27 cellular contexts compared by ENCODE assay signal in the genomic region with DNA sequence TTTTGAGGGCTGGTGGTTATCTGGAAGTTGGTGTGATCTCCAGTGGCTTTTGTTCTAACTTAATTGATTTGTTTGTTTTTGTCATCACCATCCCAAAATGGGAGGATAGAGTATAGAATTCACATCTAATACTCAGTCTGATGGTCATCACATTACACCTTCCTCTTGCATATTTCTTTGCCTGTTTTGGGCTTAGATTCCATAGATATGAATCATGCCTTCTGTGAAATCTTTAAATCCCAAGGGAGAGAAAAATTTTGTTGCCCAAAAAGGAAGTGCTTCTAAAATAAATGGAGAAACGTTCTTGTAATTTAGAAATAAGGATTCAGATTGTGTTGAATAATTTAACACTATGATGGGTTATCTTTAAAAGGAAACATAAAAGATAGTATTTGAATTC.
DNase-seq lines count a peak whose midpoint lies in the region; ATAC-seq and TF ChIP-seq lines count a peak whose summit lies in the region.
"Had no signal": no experiment of that assay in that cellular context is flagged by ENCODE, and none has a peak within 500 bp of the region (broad histone marks: within the 10 kb centered on the region; RNA-seq: fewer than 3 reads in every experiment).

No MANE protein-coding gene starts in this region.

- intact Hi-C loops in tibial artery (cut with DNase I; ENCODE audit: low total_unique reads) (no loop called here), left cardiac atrium (cut with DNase I) (no loop called here)

- H3K27ac ChIP-seq in tibial artery: peak overlapping the region; percentile 51 to 62
- H3K27ac ChIP-seq: gastroesophageal sphincter, left lung had no signal

- no peak overlapping the region for H3K4me3 ChIP-seq in cardiac fibroblast (replicated peaks in 1 of 2; ENCODE audit: low read depth in 2 of 2, low read length in 2 of 2)
- H3K4me3 ChIP-seq in fibroblast of villous mesenchyme (ENCODE audit: low read depth, low read length): no peak overlapping the region
- H3K4me3 ChIP-seq in tibial artery: no peak overlapping the region
- H3K4me3 ChIP-seq: dorsolateral prefrontal cortex, gastroesophageal sphincter, left lung, sigmoid colon had no signal

- no peaks in the 10 kb centered on the region for H3K9me3 ChIP-seq in tibial artery

- no peaks in the 10 kb centered on the region for H3K36me3 ChIP-seq in tibial artery
- H3K36me3 ChIP-seq: gastroesophageal sphincter, left lung, sigmoid colon had no signal

- no peak for ATAC-seq in left cardiac atrium
- ATAC-seq: activated T-cell treated with anti-CD3 and anti-CD28 coated beads, Interleukin-2, amount 50 U/mL, for 72 hours; gastroesophageal sphincter; left lung; Panc1 had no signal

- DNase-seq in NCI-H226: peak; percentile 47
- peak; percentile 63 to 86 for DNase-seq in cardiac fibroblast (ENCODE audit: low read depth in 2 of 2)
- peak; percentile 18 for DNase-seq in fibroblast of villous mesenchyme (ENCODE audit: low read depth)
- no peak for DNase-seq in tibial artery
- DNase-seq in left cardiac atrium: no peak
- DNase-seq in glomerular visceral epithelial cell (ENCODE audit: extremely low spot score): no peak
- no peak for DNase-seq in NCI-H2029 treated with DMSO at 0.1 percent for 48 hours (lab: John Stamatoyannopoulos, UW)
- no peak for DNase-seq in stimulated activated naive CD4-positive, alpha-beta T cell treated with Interleukin-2 at 50 U/mL for 16 hours (lab: John Stamatoyannopoulos, UW)
- DNase-seq: activated B cell treated with CpG ODN at 0.5 μM for 24 hours; activated CD4-positive, alpha-beta T cell treated with anti-CD3 and anti-CD28 coated beads, Interleukin-2, amount 50 U/mL, for 1 hour; activated naive CD4-positive, alpha-beta T cell treated with anti-CD3 and anti-CD28 coated beads for 36 hours; activated T-cell treated with anti-CD3 and anti-CD28 coated beads, Interleukin-2, amount 50 U/mL, for 72 hours; caudate nucleus; CD4-positive, CD25-positive, alpha-beta regulatory T cell; dorsolateral prefrontal cortex; GOT3; left lung; NCI-H1092; NCI-H187; NCI-H526; SIG-M5; sigmoid colon; stimulated activated CD4-positive, alpha-beta T cell treated with anti-CD3 and anti-CD28 coated beads, Interleukin-15, amount 100 ng/mL, for 24 hours; stimulated activated naive CD4-positive, alpha-beta T cell; T1000 had no signal

- H3K4me1 ChIP-seq in tibial artery: peaks cover 0 to 41% (median 22%) of the 10 kb centered on the region in 4 donors
- H3K4me1 ChIP-seq: left lung had no signal

- TF ChIP-seq CTCF in cardiac fibroblast (IDR thresholded peaks at IDR 0.05; ENCODE audit: low read depth, low read length): no peak
- no peak for TF ChIP-seq CTCF in fibroblast of villous mesenchyme (IDR thresholded peaks at IDR 0.05; ENCODE audit: insufficient read depth, low read depth, low read length)
- no peak for TF ChIP-seq CTCF in tibial artery (IDR thresholded peaks at IDR 0.05)

- H3K27me3 ChIP-seq in tibial artery: no peaks in the 10 kb centered on the region
- H3K27me3 ChIP-seq: dorsolateral prefrontal cortex, gastroesophageal sphincter, left lung, sigmoid colon had no signal

Comparison
In these comparisons a context has a peak if more than half of its experiments do, and no peak if none do; other contexts are left out.
1. DNase-seq: peak in NCI-H226 (single experiment), cardiac fibroblast (2 of 2) and fibroblast of villous mesenchyme (single experiment); none in tibial artery (0 of 2), left cardiac atrium (single experiment), glomerular visceral epithelial cell (single experiment), NCI-H2029 treated with DMSO at 0.1 percent for 48 hours (single experiment) and stimulated activated naive CD4-positive, alpha-beta T cell treated with Interleukin-2 at 50 U/mL for 16 hours (single experiment).